ENCODE assay signal across 1 cellular context in the genomic region with DNA sequence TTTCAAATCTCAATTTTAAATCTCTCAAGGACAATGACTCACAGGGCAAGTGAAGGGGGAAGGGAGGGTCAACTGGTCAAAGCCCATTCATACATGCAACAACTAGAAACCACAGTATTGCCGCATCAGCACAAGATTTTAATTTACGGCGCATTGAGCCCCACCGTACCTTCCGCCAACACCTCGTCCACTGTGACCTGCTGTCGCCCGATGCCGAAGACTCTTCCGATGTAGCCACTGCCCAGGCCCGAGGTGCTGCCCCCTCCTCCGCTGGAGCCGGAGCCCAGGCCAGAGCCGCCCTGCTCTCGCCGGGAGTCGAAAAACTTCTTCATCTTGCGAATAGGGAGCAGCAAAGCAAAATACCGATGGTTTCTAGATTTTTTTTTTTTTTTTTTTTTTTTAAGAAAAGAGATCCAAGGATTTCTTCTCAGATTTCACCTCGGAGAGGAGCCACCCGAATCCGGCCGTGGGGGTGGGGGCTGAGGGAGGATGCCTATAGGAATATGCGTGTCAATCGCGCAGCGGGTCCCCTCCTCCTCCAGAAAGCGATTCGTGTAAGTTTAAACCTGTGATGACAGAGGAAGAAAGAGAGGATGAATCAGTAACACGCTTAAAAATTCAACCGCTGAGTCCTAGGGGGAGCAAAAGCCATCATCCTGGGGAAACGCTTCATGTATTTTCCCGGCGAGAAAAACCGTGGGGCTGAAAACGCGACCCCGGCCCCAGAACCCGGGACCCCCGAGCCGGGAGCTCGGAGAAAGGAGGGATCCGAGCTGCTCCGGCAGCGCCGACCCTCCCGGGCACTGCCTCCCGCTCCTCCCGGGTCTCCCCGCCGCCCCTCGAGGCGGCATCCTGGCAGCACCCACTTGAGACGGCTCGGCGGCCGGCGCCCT.
TF ChIP-seq lines count a peak whose summit lies in the region.

No MANE protein-coding gene starts in this region.

TF ChIP-seq in K562, 482 proteins besides CTCF, POLR2A, EP300 and RAD21 (continued from another document and continues in another):
- TF ChIP-seq, protein P1, sequence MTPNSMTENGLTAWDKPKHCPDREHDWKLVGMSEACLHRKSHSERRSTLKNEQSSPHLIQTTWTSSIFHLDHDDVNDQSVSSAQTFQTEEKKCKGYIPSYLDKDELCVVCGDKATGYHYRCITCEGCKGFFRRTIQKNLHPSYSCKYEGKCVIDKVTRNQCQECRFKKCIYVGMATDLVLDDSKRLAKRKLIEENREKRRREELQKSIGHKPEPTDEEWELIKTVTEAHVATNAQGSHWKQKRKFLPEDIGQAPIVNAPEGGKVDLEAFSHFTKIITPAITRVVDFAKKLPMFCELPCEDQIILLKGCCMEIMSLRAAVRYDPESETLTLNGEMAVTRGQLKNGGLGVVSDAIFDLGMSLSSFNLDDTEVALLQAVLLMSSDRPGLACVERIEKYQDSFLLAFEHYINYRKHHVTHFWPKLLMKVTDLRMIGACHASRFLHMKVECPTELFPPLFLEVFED (CRISPR knock-in tag; conservative IDR thresholded peaks at IDR 0.05): peak; percentile 74; the same call in 1 of the 2 replicates
- TF ChIP-seq MTA1 (IDR thresholded peaks at IDR 0.05; ENCODE audit: borderline replicate concordance) (no peak; the same call in 1 of the 2 replicates), L3MBTL2 (IDR thresholded peaks at IDR 0.05) (peak; percentile 16; the same call in 1 of the 2 replicates), GTF2A2 (tag; IDR thresholded peaks at IDR 0.05) (no peak), SRSF1 (IDR thresholded peaks at IDR 0.05; ENCODE audit: low read depth, low read length) (no peak), KAT2B (IDR thresholded peaks at IDR 0.05; ENCODE audit: low read depth, low read length) (no peak), CREM (IDR thresholded peaks at IDR 0.05; ENCODE audit: low read depth) (peak; percentile 42), SMARCE1 (IDR thresholded peaks at IDR 0.05) (peak; percentile 94), SREBF2 (CRISPR knock-in tag; IDR thresholded peaks at IDR 0.05) (no peak), TBL1XR1 (IDR thresholded peaks at IDR 0.05; ENCODE audit: low read length in 2 of 2) (peak in 1 of 2 experiments; percentile 90; a peak in 2 of 4 replicates), NEUROD1 (IDR thresholded peaks at IDR 0.05; ENCODE audit: borderline replicate concordance, low read depth, low read length, partially characterized antibody) (peak; percentile 84), ZNF3 (CRISPR knock-in tag; IDR thresholded peaks at IDR 0.05) (no peak), NCOR1 (IDR thresholded peaks at IDR 0.05) (peak; percentile 64; the same call in 1 of the 2 replicates), NRF1 (conservative IDR thresholded peaks at IDR 0.05 in 1 of 2, IDR thresholded peaks at IDR 0.05 in 1 of 2) (no peak), BHLHE40 (IDR thresholded peaks at IDR 0.05; ENCODE audit: low read length) (peak; percentile 27; the same call in 1 of the 2 replicates), ATF7 (IDR thresholded peaks at IDR 0.05) (peak; percentile 83), ELF4 (CRISPR knock-in tag; IDR thresholded peaks at IDR 0.05) (0 out of 2 replicates have a peak, but pooled peaks have one; percentile 10), ZC3H4 (CRISPR knock-in tag; IDR thresholded peaks at IDR 0.05; ENCODE audit: borderline replicate concordance) (peak; percentile 68; the same call in 1 of the 2 replicates), HCFC1 (IDR thresholded peaks at IDR 0.05; ENCODE audit: low read depth, low read length) (0 out of 2 replicates have a peak, but pooled peaks have one; percentile 27), TRIM24 (IDR thresholded peaks at IDR 0.05) (peak; percentile 81 to 84; a peak in 3 of 4 replicates), HDAC1 (IDR thresholded peaks at IDR 0.05) (peak in 1 of 2 experiments; percentile 66; a peak in 2 of 4 replicates), POLR2H (tag; IDR thresholded peaks at IDR 0.05; ENCODE audit: low read depth) (peak; percentile 66; the same call in 1 of the 2 replicates), ARID1B (IDR thresholded peaks at IDR 0.05) (peak; percentile 88), TEAD4 (IDR thresholded peaks at IDR 0.05; ENCODE audit: low read length) (peak; percentile 60; the same call in 1 of the 2 replicates), TEAD4 (CRISPR knock-in tag; IDR thresholded peaks at IDR 0.05; ENCODE audit: borderline replicate concordance) (no peak), MCM2 (IDR thresholded peaks at IDR 0.05; ENCODE audit: low read depth) (no peak), LEF1 (IDR thresholded peaks at IDR 0.05) (peak; percentile 86), OTX1 (CRISPR knock-in tag; IDR thresholded peaks at IDR 0.05) (0 out of 2 replicates have a peak, but pooled peaks have one; percentile 54), DDX20 (tag; IDR thresholded peaks at IDR 0.05; ENCODE audit: low read depth) (no peak), ZNF507 (tag; conservative IDR thresholded peaks at IDR 0.05) (no peak), NR2C2 (CRISPR knock-in tag; IDR thresholded peaks at IDR 0.05) (peak; percentile 77), NR2C2 (tag; IDR thresholded peaks at IDR 0.05) (no peak; the same call in none of the 2 replicates), TOE1 (IDR thresholded peaks at IDR 0.05; ENCODE audit: borderline replicate concordance) (0 out of 2 replicates have a peak, but pooled peaks have one; percentile 13), TOE1 (CRISPR knock-in tag; IDR thresholded peaks at IDR 0.05; ENCODE audit: borderline replicate concordance, low read depth) (no peak), SAP30 (IDR thresholded peaks at IDR 0.05; ENCODE audit: borderline replicate concordance, insufficient read depth, low read depth, low read length, poor library complexity, severe bottlenecking) (peak; percentile 70), ZNF24 (IDR thresholded peaks at IDR 0.05) (0 out of 2 replicates have a peak, but pooled peaks have one; percentile 35)
- TF ChIP-seq, protein P2, sequence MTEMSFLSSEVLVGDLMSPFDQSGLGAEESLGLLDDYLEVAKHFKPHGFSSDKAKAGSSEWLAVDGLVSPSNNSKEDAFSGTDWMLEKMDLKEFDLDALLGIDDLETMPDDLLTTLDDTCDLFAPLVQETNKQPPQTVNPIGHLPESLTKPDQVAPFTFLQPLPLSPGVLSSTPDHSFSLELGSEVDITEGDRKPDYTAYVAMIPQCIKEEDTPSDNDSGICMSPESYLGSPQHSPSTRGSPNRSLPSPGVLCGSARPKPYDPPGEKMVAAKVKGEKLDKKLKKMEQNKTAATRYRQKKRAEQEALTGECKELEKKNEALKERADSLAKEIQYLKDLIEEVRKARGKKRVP (CRISPR knock-in tag; IDR thresholded peaks at IDR 0.05): peak; percentile 88
- TF ChIP-seq, protein P3, sequence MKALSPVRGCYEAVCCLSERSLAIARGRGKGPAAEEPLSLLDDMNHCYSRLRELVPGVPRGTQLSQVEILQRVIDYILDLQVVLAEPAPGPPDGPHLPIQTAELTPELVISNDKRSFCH (CRISPR knock-in tag; IDR thresholded peaks at IDR 0.05): no peak
- TF ChIP-seq, protein P3 (tag; IDR thresholded peaks at IDR 0.05): no peak
- TF ChIP-seq, protein P4, sequence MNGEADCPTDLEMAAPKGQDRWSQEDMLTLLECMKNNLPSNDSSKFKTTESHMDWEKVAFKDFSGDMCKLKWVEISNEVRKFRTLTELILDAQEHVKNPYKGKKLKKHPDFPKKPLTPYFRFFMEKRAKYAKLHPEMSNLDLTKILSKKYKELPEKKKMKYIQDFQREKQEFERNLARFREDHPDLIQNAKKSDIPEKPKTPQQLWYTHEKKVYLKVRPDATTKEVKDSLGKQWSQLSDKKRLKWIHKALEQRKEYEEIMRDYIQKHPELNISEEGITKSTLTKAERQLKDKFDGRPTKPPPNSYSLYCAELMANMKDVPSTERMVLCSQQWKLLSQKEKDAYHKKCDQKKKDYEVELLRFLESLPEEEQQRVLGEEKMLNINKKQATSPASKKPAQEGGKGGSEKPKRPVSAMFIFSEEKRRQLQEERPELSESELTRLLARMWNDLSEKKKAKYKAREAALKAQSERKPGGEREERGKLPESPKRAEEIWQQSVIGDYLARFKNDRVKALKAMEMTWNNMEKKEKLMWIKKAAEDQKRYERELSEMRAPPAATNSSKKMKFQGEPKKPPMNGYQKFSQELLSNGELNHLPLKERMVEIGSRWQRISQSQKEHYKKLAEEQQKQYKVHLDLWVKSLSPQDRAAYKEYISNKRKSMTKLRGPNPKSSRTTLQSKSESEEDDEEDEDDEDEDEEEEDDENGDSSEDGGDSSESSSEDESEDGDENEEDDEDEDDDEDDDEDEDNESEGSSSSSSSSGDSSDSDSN (IDR thresholded peaks at IDR 0.05; ENCODE audit: borderline replicate concordance in 1 of 2, low read depth in 2 of 2, low read length in 2 of 2): peak in 1 of 2 experiments; percentile 47; a peak in 1 of 4 replicates
- TF ChIP-seq, protein P5, sequence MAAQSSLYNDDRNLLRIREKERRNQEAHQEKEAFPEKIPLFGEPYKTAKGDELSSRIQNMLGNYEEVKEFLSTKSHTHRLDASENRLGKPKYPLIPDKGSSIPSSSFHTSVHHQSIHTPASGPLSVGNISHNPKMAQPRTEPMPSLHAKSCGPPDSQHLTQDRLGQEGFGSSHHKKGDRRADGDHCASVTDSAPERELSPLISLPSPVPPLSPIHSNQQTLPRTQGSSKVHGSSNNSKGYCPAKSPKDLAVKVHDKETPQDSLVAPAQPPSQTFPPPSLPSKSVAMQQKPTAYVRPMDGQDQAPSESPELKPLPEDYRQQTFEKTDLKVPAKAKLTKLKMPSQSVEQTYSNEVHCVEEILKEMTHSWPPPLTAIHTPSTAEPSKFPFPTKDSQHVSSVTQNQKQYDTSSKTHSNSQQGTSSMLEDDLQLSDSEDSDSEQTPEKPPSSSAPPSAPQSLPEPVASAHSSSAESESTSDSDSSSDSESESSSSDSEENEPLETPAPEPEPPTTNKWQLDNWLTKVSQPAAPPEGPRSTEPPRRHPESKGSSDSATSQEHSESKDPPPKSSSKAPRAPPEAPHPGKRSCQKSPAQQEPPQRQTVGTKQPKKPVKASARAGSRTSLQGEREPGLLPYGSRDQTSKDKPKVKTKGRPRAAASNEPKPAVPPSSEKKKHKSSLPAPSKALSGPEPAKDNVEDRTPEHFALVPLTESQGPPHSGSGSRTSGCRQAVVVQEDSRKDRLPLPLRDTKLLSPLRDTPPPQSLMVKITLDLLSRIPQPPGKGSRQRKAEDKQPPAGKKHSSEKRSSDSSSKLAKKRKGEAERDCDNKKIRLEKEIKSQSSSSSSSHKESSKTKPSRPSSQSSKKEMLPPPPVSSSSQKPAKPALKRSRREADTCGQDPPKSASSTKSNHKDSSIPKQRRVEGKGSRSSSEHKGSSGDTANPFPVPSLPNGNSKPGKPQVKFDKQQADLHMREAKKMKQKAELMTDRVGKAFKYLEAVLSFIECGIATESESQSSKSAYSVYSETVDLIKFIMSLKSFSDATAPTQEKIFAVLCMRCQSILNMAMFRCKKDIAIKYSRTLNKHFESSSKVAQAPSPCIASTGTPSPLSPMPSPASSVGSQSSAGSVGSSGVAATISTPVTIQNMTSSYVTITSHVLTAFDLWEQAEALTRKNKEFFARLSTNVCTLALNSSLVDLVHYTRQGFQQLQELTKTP (IDR thresholded peaks at IDR 0.05; ENCODE audit: low read depth in 1 of 2, partially characterized antibody in 2 of 2): peak in 1 of 2 experiments; percentile 58
- TF ChIP-seq, protein P6, sequence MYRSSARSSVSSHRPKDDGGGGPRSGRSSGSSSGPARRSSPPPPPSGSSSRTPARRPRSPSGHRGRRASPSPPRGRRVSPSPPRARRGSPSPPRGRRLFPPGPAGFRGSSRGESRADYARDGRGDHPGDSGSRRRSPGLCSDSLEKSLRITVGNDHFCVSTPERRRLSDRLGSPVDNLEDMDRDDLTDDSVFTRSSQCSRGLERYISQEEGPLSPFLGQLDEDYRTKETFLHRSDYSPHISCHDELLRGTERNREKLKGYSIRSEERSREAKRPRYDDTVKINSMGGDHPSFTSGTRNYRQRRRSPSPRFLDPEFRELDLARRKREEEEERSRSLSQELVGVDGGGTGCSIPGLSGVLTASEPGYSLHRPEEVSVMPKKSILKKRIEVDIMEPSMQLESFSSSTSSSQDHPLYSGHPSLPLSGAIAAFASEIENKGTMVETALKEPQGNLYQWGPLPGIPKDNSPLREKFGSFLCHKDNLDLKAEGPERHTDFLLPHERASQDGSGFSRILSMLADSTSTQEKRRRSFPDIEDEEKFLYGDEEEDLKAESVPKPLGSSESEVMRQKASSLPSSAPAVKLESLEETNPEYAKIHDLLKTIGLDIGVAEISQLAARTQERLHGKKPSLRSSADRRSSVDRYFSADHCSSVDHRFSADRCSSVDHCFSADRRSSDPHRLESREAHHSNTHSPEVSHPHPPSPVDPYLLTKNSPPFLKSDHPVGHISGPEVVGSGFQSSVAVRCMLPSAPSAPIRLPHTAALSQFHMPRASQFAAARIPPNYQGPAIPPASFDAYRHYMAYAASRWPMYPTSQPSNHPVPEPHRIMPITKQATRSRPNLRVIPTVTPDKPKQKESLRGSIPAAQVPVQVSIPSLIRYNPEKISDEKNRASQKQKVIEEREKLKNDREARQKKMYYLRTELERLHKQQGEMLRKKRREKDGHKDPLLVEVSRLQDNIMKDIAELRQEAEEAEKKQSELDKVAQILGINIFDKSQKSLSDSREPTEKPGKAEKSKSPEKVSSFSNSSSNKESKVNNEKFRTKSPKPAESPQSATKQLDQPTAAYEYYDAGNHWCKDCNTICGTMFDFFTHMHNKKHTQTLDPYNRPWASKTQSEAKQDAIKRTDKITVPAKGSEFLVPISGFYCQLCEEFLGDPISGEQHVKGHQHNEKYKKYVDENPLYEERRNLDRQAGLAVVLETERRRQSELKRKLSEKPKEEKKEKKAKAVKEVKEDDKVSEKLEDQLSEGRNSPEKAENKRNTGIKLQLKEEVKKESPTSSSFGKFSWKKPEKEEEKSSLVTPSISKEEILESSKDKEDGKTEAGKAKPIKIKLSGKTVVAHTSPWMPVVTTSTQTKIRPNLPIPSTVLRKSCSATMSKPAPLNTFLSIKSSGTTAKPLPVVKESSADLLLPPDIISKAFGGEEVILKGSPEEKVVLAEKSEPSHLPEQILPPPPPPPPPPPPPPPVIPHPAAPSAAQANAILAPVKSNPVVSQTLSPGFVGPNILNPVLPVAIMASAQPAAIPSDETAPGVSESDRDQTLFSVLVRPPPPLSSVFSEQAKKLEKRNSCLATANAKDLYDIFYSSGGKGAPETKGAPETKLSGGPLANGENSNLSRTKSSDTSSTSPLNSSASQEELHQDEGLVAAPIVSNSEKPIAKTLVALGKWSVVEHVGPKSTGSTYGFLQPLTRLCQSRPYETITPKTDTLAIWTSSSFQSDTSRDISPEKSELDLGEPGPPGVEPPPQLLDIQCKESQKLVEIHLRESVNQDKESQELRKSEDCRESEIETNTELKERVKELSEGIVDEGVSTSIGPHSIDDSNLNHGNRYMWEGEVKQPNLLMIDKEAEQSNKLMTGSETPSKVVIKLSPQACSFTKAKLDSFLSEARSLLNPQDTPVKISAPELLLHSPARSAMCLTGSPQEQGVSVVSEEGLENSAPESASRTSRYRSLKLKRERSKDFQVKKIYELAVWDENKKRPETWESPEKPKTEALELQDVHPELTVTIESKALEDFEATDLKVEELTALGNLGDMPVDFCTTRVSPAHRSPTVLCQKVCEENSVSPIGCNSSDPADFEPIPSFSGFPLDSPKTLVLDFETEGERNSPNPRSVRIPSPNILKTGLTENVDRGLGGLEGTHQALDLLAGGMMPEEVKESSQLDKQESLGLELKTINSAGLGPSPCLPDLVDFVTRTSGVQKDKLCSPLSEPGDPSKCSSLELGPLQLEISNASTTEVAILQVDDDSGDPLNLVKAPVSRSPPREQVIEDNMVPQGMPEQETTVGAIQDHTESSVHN (IDR thresholded peaks at IDR 0.05; ENCODE audit: borderline replicate concordance in 1 of 2, low read depth in 1 of 2): peak in 1 of 2 experiments; percentile 83; a peak in 2 of 4 replicates
- TF ChIP-seq, protein P7, sequence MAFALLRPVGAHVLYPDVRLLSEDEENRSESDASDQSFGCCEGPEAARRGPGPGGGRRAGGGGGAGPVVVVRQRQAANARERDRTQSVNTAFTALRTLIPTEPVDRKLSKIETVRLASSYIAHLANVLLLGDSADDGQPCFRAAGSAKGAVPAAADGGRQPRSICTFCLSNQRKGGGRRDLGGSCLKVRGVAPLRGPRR (CRISPR knock-in tag; IDR thresholded peaks at IDR 0.05): 0 out of 2 replicates have a peak, but pooled peaks have one; percentile 38
